Comparison of ENCODE assay signal across 8 cellular contexts in genomic region chr15:57706405-57707209, GRCh38. TPM values are rescaled to one million over a fixed set of nuclear protein-coding genes. Genes with fewer than 3 reads are reported as not detected.
A peak's percentile ranks its signal among the peaks of the same experiment; 100 is the strongest.
DNase-seq lines count a peak whose midpoint lies in the region; ATAC-seq lines count a peak whose summit lies in the region.

TSS of gene POLR2M (plus strand) at chr15:57706714. CDS start at chr15:57706843, 129 bp downstream.

- POLR2A ChIA-PET in activated CD4-positive, alpha-beta T cell treated with anti-CD3 and anti-CD28 coated beads, Interleukin-2, amount 10 ng/mL, durations not matched to agents 7 days and 5 days (lab: Charles Lee) = interaction anchor here (0.6 to 0.7 kb wide), 3 partner anchors 29 to 787 kb away, joined by 3 read pairs; no protein-coding TSS in a partner anchor

- H3K27me3 ChIP-seq in BLaER1 = no peaks in the 10 kb centered on the region

- peak within 1 kb of the TSS; percentile 93 for H3K4me3 Mint-ChIP-seq in activated CD4-positive, alpha-beta T cell treated with anti-CD3 and anti-CD28 coated beads, Interleukin-2, amount 10 ng/mL, durations not matched to agents 7 days and 5 days

- peaks cover 80% of the 10 kb centered on the region for H3K4me1 Mint-ChIP-seq in activated CD4-positive, alpha-beta T cell treated with anti-CD3 and anti-CD28 coated beads, Interleukin-2, amount 10 ng/mL, durations not matched to agents 7 days and 5 days

- H3K4me1 ChIP-seq in BLaER1 = peaks cover 39% of the 10 kb centered on the region

- H3K27ac Mint-ChIP-seq in activated CD4-positive, alpha-beta T cell treated with anti-CD3 and anti-CD28 coated beads, Interleukin-2, amount 10 ng/mL, durations not matched to agents 7 days and 5 days = peak within 1 kb of the TSS; percentile 94

- peaks cover 3% of the 10 kb centered on the region for H3K27me3 Mint-ChIP-seq in activated CD4-positive, alpha-beta T cell treated with anti-CD3 and anti-CD28 coated beads, Interleukin-2, amount 10 ng/mL, durations not matched to agents 7 days and 5 days

- H3K4me2 ChIP-seq in BLaER1 = peak within 1 kb of the TSS; percentile 81

- no peaks in the 10 kb centered on the region for H3K9me3 Mint-ChIP-seq in activated CD4-positive, alpha-beta T cell treated with anti-CD3 and anti-CD28 coated beads, Interleukin-2, amount 10 ng/mL, durations not matched to agents 7 days and 5 days

- H3K36me3 Mint-ChIP-seq in activated CD4-positive, alpha-beta T cell treated with anti-CD3 and anti-CD28 coated beads, Interleukin-2, amount 10 ng/mL, durations not matched to agents 7 days and 5 days (ENCODE audit: low read depth) = peaks cover 42% of the 10 kb centered on the region

- H3K9me3 ChIP-seq in BLaER1 = no peaks in the 10 kb centered on the region

- H4K20me1 ChIP-seq in BLaER1 = peaks cover 11% of the 10 kb centered on the region; the same call in 1 of the 2 replicates

- peak; percentile 99 for DNase-seq in NCI-H69 (lab: John Stamatoyannopoulos, UW)
- DNase-seq in activated CD4-positive, alpha-beta T cell treated with anti-CD3 and anti-CD28 coated beads, Interleukin-2, amount 10 ng/mL, durations not matched to agents 7 days and 5 days = peak; percentile 93
- peak; percentile 99 for DNase-seq in dedifferentiated amniotic fluid mesenchymal stem cell (ENCODE audit: extremely low spot score)
- DNase-seq in left kidney (ENCODE audit: low read depth, low spot score) = peak; percentile 99
- DNase-seq in stimulated activated CD4-positive, alpha-beta T cell treated with anti-CD3 and anti-CD28 coated beads, Interleukin-2, amount 100 ng/mL, for 24 hours = peak; percentile 88 to 90

- H3K9ac ChIP-seq in BLaER1 = peak within 1 kb of the TSS; percentile 99

- CTCF ChIA-PET in activated CD4-positive, alpha-beta T cell treated with anti-CD3 and anti-CD28 coated beads, Interleukin-2, amount 10 ng/mL, durations not matched to agents 7 days and 5 days (lab: Charles Lee) = interaction anchor here (0.9 to 2.0 kb wide), 3 partner anchors 12 to 27 kb away, joined by 3 to 6 read pairs (median 5); no protein-coding TSS in a partner anchor

- ATAC-seq in GM19328 (IDR thresholded peaks at IDR 0.05; ENCODE audit: unreplicated experiment) = peak; percentile 97
- ATAC-seq in HG03520 (IDR thresholded peaks at IDR 0.05; ENCODE audit: unreplicated experiment) = peak; percentile 95

- H3K36me3 ChIP-seq in BLaER1 = peaks cover 29% of the 10 kb centered on the region

- peak within 1 kb of the TSS; percentile 99 for H3K27ac ChIP-seq in BLaER1

- H3K4me3 ChIP-seq in BLaER1 = peak within 1 kb of the TSS; percentile 93

RNA-seq across cellular contexts. Expression of gene POLR2M, which starts in this region (rescaled TPM):
- total RNA-seq in activated CD4-positive, alpha-beta T cell treated with anti-CD3 and anti-CD28 coated beads, Interleukin-2, amount 10 ng/mL, durations not matched to agents 7 days and 5 days = 10 to 100 TPM; 61.6 to 63.8 TPM

Comparison
In these comparisons a context has a peak if more than half of its experiments do, and no peak if none do; other contexts are left out.
1. Peak in every context shown above with its lines: DNase-seq, ATAC-seq, H3K4me3 ChIP-seq and H3K27ac ChIP-seq.